In the genomic region with DNA sequence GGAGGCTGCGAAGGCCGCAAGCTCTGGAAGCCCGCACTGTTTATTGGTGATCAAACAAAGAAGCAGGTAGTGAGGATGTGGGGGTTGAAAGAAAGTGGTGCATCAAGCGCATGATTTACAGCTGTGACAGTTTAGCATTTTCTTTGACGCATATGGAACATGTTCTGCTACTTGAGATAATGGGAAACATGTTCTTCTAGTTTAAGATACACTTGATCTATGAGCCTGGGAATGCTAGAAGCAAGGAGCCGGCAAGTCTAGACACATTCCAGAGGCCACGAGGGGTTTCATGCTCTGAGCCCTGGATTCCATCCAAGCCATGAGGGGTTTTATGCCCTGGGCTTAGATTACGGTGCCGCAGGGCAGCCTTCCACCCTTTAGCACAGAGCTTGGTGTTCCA, we compare ENCODE assay signal across 1 cellular context.
TF ChIP-seq lines count a peak whose summit lies in the region.

No MANE protein-coding gene starts in this region.

TF ChIP-seq in HEK293T, 16 proteins besides CTCF, POLR2A, EP300 and RAD21:
- TF ChIP-seq, protein P1, sequence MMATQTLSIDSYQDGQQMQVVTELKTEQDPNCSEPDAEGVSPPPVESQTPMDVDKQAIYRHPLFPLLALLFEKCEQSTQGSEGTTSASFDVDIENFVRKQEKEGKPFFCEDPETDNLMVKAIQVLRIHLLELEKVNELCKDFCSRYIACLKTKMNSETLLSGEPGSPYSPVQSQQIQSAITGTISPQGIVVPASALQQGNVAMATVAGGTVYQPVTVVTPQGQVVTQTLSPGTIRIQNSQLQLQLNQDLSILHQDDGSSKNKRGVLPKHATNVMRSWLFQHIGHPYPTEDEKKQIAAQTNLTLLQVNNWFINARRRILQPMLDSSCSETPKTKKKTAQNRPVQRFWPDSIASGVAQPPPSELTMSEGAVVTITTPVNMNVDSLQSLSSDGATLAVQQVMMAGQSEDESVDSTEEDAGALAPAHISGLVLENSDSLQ (IDR thresholded peaks at IDR 0.05), result peak; percentile 21; the same call in 1 of the 2 replicates
TF ChIP-seq in HEK293T: peak in this region for 1; not testable (repeated sequence) for 15.
